Comparison of ENCODE assay signal across 8 cellular contexts in the genomic region with DNA sequence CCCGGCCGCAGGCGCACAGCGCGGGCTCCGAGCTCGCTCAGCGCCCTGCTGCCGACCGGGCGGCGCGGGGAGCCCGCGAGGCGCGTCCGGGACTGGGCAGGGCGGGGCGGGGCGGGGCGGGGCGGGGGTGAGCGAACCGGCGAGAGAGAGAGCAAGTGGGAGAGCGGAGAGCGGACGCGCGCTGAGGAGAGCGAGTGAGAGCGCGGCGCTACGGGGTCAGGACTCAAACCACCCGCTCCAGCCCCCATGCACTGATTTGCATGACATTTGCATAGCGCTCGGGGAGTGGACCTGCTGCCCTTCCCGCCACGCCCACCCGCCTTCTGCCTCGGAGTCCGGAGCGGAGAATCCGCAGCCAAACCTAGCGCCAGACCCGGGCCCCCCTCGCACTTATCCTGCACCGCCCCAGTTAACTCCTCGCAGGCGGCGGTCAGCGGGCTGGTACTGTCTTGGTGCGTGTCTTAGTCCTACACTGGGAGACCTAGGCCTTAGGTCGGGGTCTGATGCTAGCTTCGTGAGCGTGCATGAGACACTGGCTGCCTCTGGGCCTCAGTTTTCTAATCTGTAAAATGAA. TPM values are rescaled to one million over a fixed set of nuclear protein-coding genes. Genes with fewer than 3 reads are reported as not detected.
DNase-seq lines count a peak whose midpoint lies in the region; ATAC-seq, FAIRE-seq and TF ChIP-seq lines count a peak whose summit lies in the region.

A gene with protein sequence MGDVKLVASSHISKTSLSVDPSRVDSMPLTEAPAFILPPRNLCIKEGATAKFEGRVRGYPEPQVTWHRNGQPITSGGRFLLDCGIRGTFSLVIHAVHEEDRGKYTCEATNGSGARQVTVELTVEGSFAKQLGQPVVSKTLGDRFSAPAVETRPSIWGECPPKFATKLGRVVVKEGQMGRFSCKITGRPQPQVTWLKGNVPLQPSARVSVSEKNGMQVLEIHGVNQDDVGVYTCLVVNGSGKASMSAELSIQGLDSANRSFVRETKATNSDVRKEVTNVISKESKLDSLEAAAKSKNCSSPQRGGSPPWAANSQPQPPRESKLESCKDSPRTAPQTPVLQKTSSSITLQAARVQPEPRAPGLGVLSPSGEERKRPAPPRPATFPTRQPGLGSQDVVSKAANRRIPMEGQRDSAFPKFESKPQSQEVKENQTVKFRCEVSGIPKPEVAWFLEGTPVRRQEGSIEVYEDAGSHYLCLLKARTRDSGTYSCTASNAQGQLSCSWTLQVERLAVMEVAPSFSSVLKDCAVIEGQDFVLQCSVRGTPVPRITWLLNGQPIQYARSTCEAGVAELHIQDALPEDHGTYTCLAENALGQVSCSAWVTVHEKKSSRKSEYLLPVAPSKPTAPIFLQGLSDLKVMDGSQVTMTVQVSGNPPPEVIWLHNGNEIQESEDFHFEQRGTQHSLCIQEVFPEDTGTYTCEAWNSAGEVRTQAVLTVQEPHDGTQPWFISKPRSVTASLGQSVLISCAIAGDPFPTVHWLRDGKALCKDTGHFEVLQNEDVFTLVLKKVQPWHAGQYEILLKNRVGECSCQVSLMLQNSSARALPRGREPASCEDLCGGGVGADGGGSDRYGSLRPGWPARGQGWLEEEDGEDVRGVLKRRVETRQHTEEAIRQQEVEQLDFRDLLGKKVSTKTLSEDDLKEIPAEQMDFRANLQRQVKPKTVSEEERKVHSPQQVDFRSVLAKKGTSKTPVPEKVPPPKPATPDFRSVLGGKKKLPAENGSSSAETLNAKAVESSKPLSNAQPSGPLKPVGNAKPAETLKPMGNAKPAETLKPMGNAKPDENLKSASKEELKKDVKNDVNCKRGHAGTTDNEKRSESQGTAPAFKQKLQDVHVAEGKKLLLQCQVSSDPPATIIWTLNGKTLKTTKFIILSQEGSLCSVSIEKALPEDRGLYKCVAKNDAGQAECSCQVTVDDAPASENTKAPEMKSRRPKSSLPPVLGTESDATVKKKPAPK (N-terminal part only) (minus strand): TSS at position 75 of the 574 bp plus-strand sequence. CDS start 90,491 bp downstream, outside the sequence.

- no peaks in the 10 kb centered on the region for H3K36me3 Mint-ChIP-seq in activated CD4-positive, alpha-beta T cell treated with anti-CD3 and anti-CD28 coated beads, Interleukin-2, amount 10 ng/mL, durations not matched to agents 7 days and 5 days (ENCODE audit: low read depth)
- no peaks in the 10 kb centered on the region for H3K36me3 Mint-ChIP-seq in activated T-cell treated with anti-CD3 and anti-CD28 coated beads, Interleukin-2, amount 50 U/mL, for 24 hours (ENCODE audit: low read depth)

- H2AFZ ChIP-seq in neural cell (ENCODE audit: low read depth, low read length) = no peak within 1 kb of the TSS

- peaks cover 13% of the 10 kb centered on the region for H3K4me1 Mint-ChIP-seq in activated CD4-positive, alpha-beta T cell treated with anti-CD3 and anti-CD28 coated beads, Interleukin-2, amount 10 ng/mL, durations not matched to agents 7 days and 5 days
- peaks cover 16% of the 10 kb centered on the region for H3K4me1 Mint-ChIP-seq in activated T-cell treated with anti-CD3 and anti-CD28 coated beads, Interleukin-2, amount 50 U/mL, for 24 hours (ENCODE audit: low read depth)

- DNase-seq in activated CD4-positive, alpha-beta T cell treated with anti-CD3 and anti-CD28 coated beads, Interleukin-2, amount 10 ng/mL, durations not matched to agents 7 days and 5 days = peak; percentile 68
- DNase-seq in activated CD4-positive, alpha-beta T cell treated with anti-CD3 and anti-CD28 coated beads for 1 hour = no peak
- DNase-seq in NCI-H345 (lab: John Stamatoyannopoulos, UW) = peak; percentile 58
- DNase-seq in activated T-cell treated with anti-CD3 and anti-CD28 coated beads, Interleukin-2, amount 50 U/mL, for 24 hours = peak; percentile 56
- peak; percentile 51 to 63 for DNase-seq in frontal cortex (ENCODE audit: low spot score in 2 of 2)
- peak; percentile 88 for DNase-seq in upper lobe of right lung

- intact Hi-C loops in upper lobe of right lung (cut with DNase I) = no loop called here

- H3K27ac ChIP-seq in neural cell (ENCODE audit: low read length) (no peak within 1 kb of the TSS), upper lobe of right lung (no peak within 1 kb of the TSS)

- ATAC-seq in HG02981 (IDR thresholded peaks at IDR 0.05; ENCODE audit: unreplicated experiment) (peak; percentile 72), upper lobe of right lung (peak; percentile 96)

- no peaks in the 10 kb centered on the region for H3F3A ChIP-seq in neural cell (ENCODE audit: insufficient read depth, low read length, poor library complexity, severe bottlenecking)

- peak within 1 kb of the TSS; percentile 72 for H3K4me3 ChIP-seq in neural cell (ENCODE audit: low read length)
- H3K4me3 ChIP-seq in upper lobe of right lung = peak within 1 kb of the TSS; percentile 53

- H3K4me1 ChIP-seq in upper lobe of right lung = peaks cover 7% of the 10 kb centered on the region

- H3K27me3 Mint-ChIP-seq in activated CD4-positive, alpha-beta T cell treated with anti-CD3 and anti-CD28 coated beads, Interleukin-2, amount 10 ng/mL, durations not matched to agents 7 days and 5 days = peaks cover 53% of the 10 kb centered on the region
- peaks cover 70% of the 10 kb centered on the region for H3K27me3 Mint-ChIP-seq in activated T-cell treated with anti-CD3 and anti-CD28 coated beads, Interleukin-2, amount 50 U/mL, for 24 hours

- TF ChIP-seq RAD21 in neural cell (conservative IDR thresholded peaks at IDR 0.05) = no peak

- CTCF ChIA-PET in activated CD4-positive, alpha-beta T cell treated with anti-CD3 and anti-CD28 coated beads, Interleukin-2, amount 10 ng/mL, durations not matched to agents 7 days and 5 days (lab: Charles Lee) = interaction anchor here (0.5 kb wide), 1 partner anchor 721 kb away, joined by 3 read pairs; no protein-coding TSS in a partner anchor

- H3K79me2 ChIP-seq in neural cell (replicated peaks; ENCODE audit: insufficient read depth, low read length) = no peaks in the 10 kb centered on the region

- no peak for FAIRE-seq in frontal cortex (lab: Jason Lieb, UNC)

- TF ChIP-seq EP300 in neural cell (conservative IDR thresholded peaks at IDR 0.05; ENCODE audit: poor library complexity, severe bottlenecking) = no peak

- TF ChIP-seq CTCF in neural cell (IDR thresholded peaks at IDR 0.05; ENCODE audit: poor library complexity, severe bottlenecking) = no peak
- TF ChIP-seq CTCF in upper lobe of right lung (IDR thresholded peaks at IDR 0.05) = no peak

- peak within 1 kb of the TSS; percentile 16 for H3K9ac ChIP-seq in neural cell (ENCODE audit: low read length)

- H3K9me2 ChIP-seq in neural cell (ENCODE audit: insufficient read depth, low read length) = no peaks in the 10 kb centered on the region

- POLR2A ChIA-PET in activated CD4-positive, alpha-beta T cell treated with anti-CD3 and anti-CD28 coated beads, Interleukin-2, amount 10 ng/mL, durations not matched to agents 7 days and 5 days (lab: Charles Lee) = no interaction called here

- H3K4me3 Mint-ChIP-seq in activated CD4-positive, alpha-beta T cell treated with anti-CD3 and anti-CD28 coated beads, Interleukin-2, amount 10 ng/mL, durations not matched to agents 7 days and 5 days = peak within 1 kb of the TSS; percentile 65
- H3K4me3 Mint-ChIP-seq in activated T-cell treated with anti-CD3 and anti-CD28 coated beads, Interleukin-2, amount 50 U/mL, for 24 hours = peak within 1 kb of the TSS; percentile 73

- H3K9me3 ChIP-seq in neural cell (ENCODE audit: low read length) (no peaks in the 10 kb centered on the region), upper lobe of right lung (no peaks in the 10 kb centered on the region)

- no peaks in the 10 kb centered on the region for H3K9me3 Mint-ChIP-seq in activated CD4-positive, alpha-beta T cell treated with anti-CD3 and anti-CD28 coated beads, Interleukin-2, amount 10 ng/mL, durations not matched to agents 7 days and 5 days
- no peaks in the 10 kb centered on the region for H3K9me3 Mint-ChIP-seq in activated T-cell treated with anti-CD3 and anti-CD28 coated beads, Interleukin-2, amount 50 U/mL, for 24 hours

- no peaks in the 10 kb centered on the region for H4K20me1 ChIP-seq in neural cell (ENCODE audit: insufficient read depth)

- peak within 1 kb of the TSS; percentile 76 for H3K4me2 ChIP-seq in neural cell (ENCODE audit: low read length)

- H3K36me3 ChIP-seq in neural cell (ENCODE audit: insufficient read depth, low read length) = no peaks in the 10 kb centered on the region
- H3K36me3 ChIP-seq in upper lobe of right lung = no peaks in the 10 kb centered on the region

- H3K27me3 ChIP-seq in neural cell (ENCODE audit: insufficient read depth, low read depth, low read length) (peaks cover 12% of the 10 kb centered on the region), upper lobe of right lung (peaks cover 7% of the 10 kb centered on the region)

- H3K27ac Mint-ChIP-seq in activated CD4-positive, alpha-beta T cell treated with anti-CD3 and anti-CD28 coated beads, Interleukin-2, amount 10 ng/mL, durations not matched to agents 7 days and 5 days = no peak within 1 kb of the TSS
- H3K27ac Mint-ChIP-seq in activated T-cell treated with anti-CD3 and anti-CD28 coated beads, Interleukin-2, amount 50 U/mL, for 24 hours = no peak within 1 kb of the TSS

RNA-seq across cellular contexts. Expression of the gene that starts here (rescaled TPM):
- under 1 TPM; 0.06 to 0.15 TPM for total RNA-seq in activated CD4-positive, alpha-beta T cell treated with anti-CD3 and anti-CD28 coated beads, Interleukin-2, amount 10 ng/mL, durations not matched to agents 7 days and 5 days
- total RNA-seq in frontal cortex = 6.1 TPM
- polyA plus RNA-seq in neural cell = 0.06 and 0.43 TPM in 2 replicates
- 0.46 and 0.73 TPM in 2 replicates for polyA minus RNA-seq in neural cell
- total RNA-seq in upper lobe of right lung = 248 TPM

Comparison
In these comparisons a context has a peak if more than half of its experiments do, and no peak if none do; other contexts are left out.
1. RNA of the gene that starts here (total RNA-seq): 248 TPM in upper lobe of right lung (single experiment); 6.1 TPM in frontal cortex (single experiment) and 0.06 to 0.15 TPM in activated CD4-positive, alpha-beta T cell treated with anti-CD3 and anti-CD28 coated beads, Interleukin-2, amount 10 ng/mL, durations not matched to agents 7 days and 5 days; every median in the first group is over 10 times any median in the second.
2. Peak in DNase-seq in activated CD4-positive, alpha-beta T cell treated with anti-CD3 and anti-CD28 coated beads, Interleukin-2, amount 10 ng/mL, durations not matched to agents 7 days and 5 days; RNA of the gene not detected or under 1 TPM.